ENCODE assay signal across 8 cellular contexts in the genomic region with DNA sequence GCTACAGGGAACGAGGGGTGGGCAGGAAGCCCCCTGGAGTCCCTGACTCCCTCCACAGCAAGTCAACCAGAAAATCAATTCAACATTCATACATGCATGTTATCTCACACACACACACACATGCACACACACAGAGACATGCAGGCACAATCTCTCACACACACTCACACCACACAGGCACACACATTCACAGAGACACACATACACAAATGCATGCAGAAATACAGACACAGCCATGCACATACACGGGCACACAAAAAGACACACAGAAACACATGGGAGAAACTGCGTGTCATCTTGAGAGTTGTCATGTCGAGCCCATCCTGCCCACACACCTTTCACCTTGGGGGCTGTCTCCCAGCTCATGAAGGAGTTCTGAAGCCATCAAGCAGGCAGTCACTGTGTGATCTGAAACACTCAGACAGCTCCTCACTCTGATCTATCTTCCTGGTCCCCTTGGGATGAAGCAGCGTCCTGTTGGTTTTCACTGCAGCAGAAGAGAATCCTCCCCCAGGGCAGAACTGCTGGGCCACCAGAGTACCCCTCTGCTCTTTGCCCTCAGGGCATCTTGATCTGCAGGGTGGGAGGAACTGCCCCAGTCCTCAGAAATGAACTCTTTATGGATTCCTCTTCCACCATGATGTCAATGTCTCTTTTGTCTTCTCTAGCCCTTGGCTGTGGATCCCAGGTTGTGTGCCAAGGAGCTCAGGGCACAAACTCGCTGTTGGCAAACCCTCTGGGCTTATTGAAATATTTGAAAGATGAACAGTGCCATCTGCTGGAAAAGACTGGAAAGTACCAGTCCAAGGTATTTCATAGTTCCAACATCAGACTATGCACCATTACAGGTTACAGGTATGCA. TPM values are rescaled to one million over a fixed set of nuclear protein-coding genes. Genes with fewer than 3 reads are reported as not detected.
DNase-seq lines count a peak whose midpoint lies in the region; ATAC-seq and TF ChIP-seq lines count a peak whose summit lies in the region.

No MANE protein-coding gene starts in this region.

- H3K27me3 ChIP-seq in esophagus muscularis mucosa: peaks cover 5 to 75% (median 42%) of the 10 kb centered on the region in 4 donors
- H3K27me3 ChIP-seq in naive thymus-derived CD4-positive, alpha-beta T cell (ENCODE audit: control insufficient read depth in 2 of 2, insufficient read depth in 2 of 2, low read length in 2 of 2): peaks cover 11 to 16% of the 10 kb centered on the region in 2 donors

- H3K27ac ChIP-seq in esophagus muscularis mucosa (replicated peaks in 1 of 4): no peak overlapping the region
- no peak overlapping the region for H3K27ac ChIP-seq in naive thymus-derived CD4-positive, alpha-beta T cell (ENCODE audit: low read depth, low read length)

- WGBS in esophagus muscularis mucosa: 30% methylated on average over 6 of the region's 6 CpGs

- TF ChIP-seq POLR2A in esophagus muscularis mucosa (IDR thresholded peaks at IDR 0.05; ENCODE audit: low read depth): no peak

- H3K36me3 ChIP-seq in esophagus muscularis mucosa: no peaks in the 10 kb centered on the region
- H3K36me3 ChIP-seq in naive thymus-derived CD4-positive, alpha-beta T cell (ENCODE audit: control insufficient read depth in 2 of 3, insufficient read depth in 3 of 3, low read length in 3 of 3): no peaks in the 10 kb centered on the region

- H3K9me3 Mint-ChIP-seq in naive thymus-derived CD4-positive, alpha-beta T cell: peaks cover 0 to 2% (median 0%) of the 10 kb centered on the region in 11 donors

- CTCF ChIA-PET in naive thymus-derived CD4-positive, alpha-beta T cell (lab: Charles Lee): interaction anchor here (0.5 to 1.7 kb wide), 14 partner anchors 9 to 1341 kb away, joined by 3 to 13 read pairs (median 4); no protein-coding TSS in a partner anchor

- H3K4me1 ChIP-seq in esophagus muscularis mucosa: peaks cover 0 to 20% (median 8%) of the 10 kb centered on the region in 4 donors
- H3K4me1 ChIP-seq in naive thymus-derived CD4-positive, alpha-beta T cell (ENCODE audit: control insufficient read depth in 2 of 2, insufficient read depth in 2 of 2, low read length in 2 of 2): peaks cover 0 to 2% of the 10 kb centered on the region in 2 donors

- H3K4me1 Mint-ChIP-seq in naive thymus-derived CD4-positive, alpha-beta T cell: peaks cover 10 to 23% (median 15%) of the 10 kb centered on the region in 7 donors

- peaks cover 60 to 80% (median 66%) of the 10 kb centered on the region in 5 donors for H3K27me3 Mint-ChIP-seq in naive thymus-derived CD4-positive, alpha-beta T cell

- no peaks in the 10 kb centered on the region for H3K9me3 ChIP-seq in esophagus muscularis mucosa
- no peaks in the 10 kb centered on the region for H3K9me3 ChIP-seq in naive thymus-derived CD4-positive, alpha-beta T cell (ENCODE audit: control insufficient read depth in 2 of 3, low read length in 3 of 3)

- POLR2A ChIA-PET in naive thymus-derived CD4-positive, alpha-beta T cell (lab: Charles Lee): interaction anchor here (0.6 kb wide), 1 partner anchor 304 kb away, joined by 3 read pairs; no protein-coding TSS in a partner anchor

- ATAC-seq in HG03175 (IDR thresholded peaks at IDR 0.05; ENCODE audit: unreplicated experiment): peak; percentile 54
- ATAC-seq in naive thymus-derived CD4-positive, alpha-beta T cell: peak; percentile 85
- no peak for ATAC-seq in GM21717 (IDR thresholded peaks at IDR 0.05; ENCODE audit: unreplicated experiment)

- H3K36me3 Mint-ChIP-seq in naive thymus-derived CD4-positive, alpha-beta T cell: no peaks in the 10 kb centered on the region

- intact Hi-C loops in esophagus muscularis mucosa (cut with DNase I): loop anchor here (1.0 kb wide), 1 partner anchor 82 kb away; no protein-coding TSS in a partner anchor
- intact Hi-C loops in naive thymus-derived CD4-positive, alpha-beta T cell (cut with micrococcal nuclease): loop anchor here (1.0 to 2.0 kb wide), 10 partner anchors 9 to 798 kb away; a partner anchor contains a TSS

- no peak overlapping the region for H3K4me3 Mint-ChIP-seq in naive thymus-derived CD4-positive, alpha-beta T cell

- no peak overlapping the region for H3K4me3 ChIP-seq in esophagus muscularis mucosa
- H3K4me3 ChIP-seq in naive thymus-derived CD4-positive, alpha-beta T cell (ENCODE audit: low read length): no peak overlapping the region

- H3K27ac Mint-ChIP-seq in naive thymus-derived CD4-positive, alpha-beta T cell: peak overlapping the region in 1 of 9 donors; percentile 1

- TF ChIP-seq EP300 in esophagus muscularis mucosa (IDR thresholded peaks at IDR 0.05): no peak

- DNase-seq in stimulated activated CD4-positive, alpha-beta T cell treated with anti-CD3 and anti-CD28 coated beads, Interleukin-1b, Interleukin-23, amount 100 ng/mL, for 48 hours: peak; percentile 40
- no peak for DNase-seq in stimulated activated CD4-positive, alpha-beta T cell treated with anti-CD3 and anti-CD28 coated beads, Interleukin-12 subunit alpha, Interleukin-12 subunit beta, amount 100 ng/mL, for 4 hours
- peak; percentile 76 for DNase-seq in NCI-H69 (lab: John Stamatoyannopoulos, UW)
- DNase-seq in activated CD8-positive, alpha-beta memory T cell treated with anti-CD3 and anti-CD28 coated beads, Interleukin-2, amount 50 U/mL, for 4 hours: peak; percentile 41
- no peak for DNase-seq in esophagus muscularis mucosa (ENCODE audit: extremely low spot score)
- peak in 8 of 9 donors; percentile 38 to 77 (median 68) for DNase-seq in naive thymus-derived CD4-positive, alpha-beta T cell

- peak; percentile 73 to 83 (median 77) for TF ChIP-seq CTCF in esophagus muscularis mucosa (IDR thresholded peaks at IDR 0.05)

RNA-seq across cellular contexts. Expression of a gene that starts 8.8 kb away (rescaled TPM):
- total RNA-seq in esophagus muscularis mucosa: not detected
- total RNA-seq in naive thymus-derived CD4-positive, alpha-beta T cell: not detected
- not detected for polyA plus RNA-seq in naive thymus-derived CD4-positive, alpha-beta T cell

RNA-seq across cellular contexts. Expression of a gene that starts 52.4 kb away (rescaled TPM):
- under 1 TPM in 3 of 4 donors, not detected in 1; 0.50 to 0.86 (median 0.65) TPM for total RNA-seq in esophagus muscularis mucosa
- 1 to 10 TPM in 1 of 5 experiments, under 1 TPM in 1, not detected in 3; 0.42 to 1.5 TPM for total RNA-seq in naive thymus-derived CD4-positive, alpha-beta T cell
- under 1 TPM; 0.27 to 0.36 TPM for polyA plus RNA-seq in naive thymus-derived CD4-positive, alpha-beta T cell

RNA-seq across cellular contexts. Expression of a gene that starts 52.8 kb away (rescaled TPM):
- total RNA-seq in esophagus muscularis mucosa: under 1 TPM in 1 of 4 donors, not detected in 3; 0.17 TPM
- 1 to 10 TPM in 1 of 5 experiments, not detected in 4; 1.4 TPM for total RNA-seq in naive thymus-derived CD4-positive, alpha-beta T cell
- not detected for polyA plus RNA-seq in naive thymus-derived CD4-positive, alpha-beta T cell

Comparison
In these comparisons a context has a peak if more than half of its experiments do, and no peak if none do; other contexts are left out.
1. DNase-seq: peak in stimulated activated CD4-positive, alpha-beta T cell treated with anti-CD3 and anti-CD28 coated beads, Interleukin-1b, Interleukin-23, amount 100 ng/mL, for 48 hours (single experiment), NCI-H69 (single experiment), activated CD8-positive, alpha-beta memory T cell treated with anti-CD3 and anti-CD28 coated beads, Interleukin-2, amount 50 U/mL, for 4 hours (single experiment) and naive thymus-derived CD4-positive, alpha-beta T cell (8 of 9); none in stimulated activated CD4-positive, alpha-beta T cell treated with anti-CD3 and anti-CD28 coated beads, Interleukin-12 subunit alpha, Interleukin-12 subunit beta, amount 100 ng/mL, for 4 hours (single experiment) and esophagus muscularis mucosa (single experiment).